ENCODE assay signal across 1 cellular context in the genomic region with DNA sequence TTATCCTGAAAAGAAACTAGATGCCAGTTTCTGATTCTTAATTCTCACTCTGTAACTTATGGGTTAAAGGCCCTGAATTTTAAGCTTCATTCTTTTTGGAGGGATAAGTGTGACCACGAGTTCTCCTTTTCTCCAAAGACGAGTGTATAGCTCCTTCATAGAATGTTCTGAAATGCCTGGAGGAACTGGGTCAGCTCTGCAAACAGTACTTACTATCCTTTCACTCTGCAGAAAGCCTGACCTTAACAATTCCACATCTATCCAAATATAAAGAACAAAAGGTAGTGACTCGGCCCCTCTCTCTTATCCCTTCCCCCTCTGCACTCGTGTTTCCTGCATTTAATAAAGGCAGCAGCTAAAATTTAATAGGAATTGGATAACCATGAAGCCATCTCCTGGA.
TF ChIP-seq lines count a peak whose summit lies in the region.

No MANE protein-coding gene starts in this region.

TF ChIP-seq in GM23338, 12 proteins besides CTCF, POLR2A, EP300 and RAD21 (continued from another document):
- no peak for TF ChIP-seq ZNF331 (CRISPR knock-in tag; IDR thresholded peaks at IDR 0.05; ENCODE audit: low read depth)
- no peak for TF ChIP-seq CREB1 (CRISPR knock-in tag; IDR thresholded peaks at IDR 0.05; ENCODE audit: low read depth)
